10 cellular contexts compared by ENCODE assay signal in genomic region chr5:43006411-43007202, GRCh38. TPM values are rescaled to one million over a fixed set of nuclear protein-coding genes. Genes with fewer than 3 reads are reported as not detected.
DNase-seq lines count a peak whose midpoint lies in the region; ATAC-seq and TF ChIP-seq lines count a peak whose summit lies in the region.
"Had no signal": no experiment of that assay in that cellular context is flagged by ENCODE, and none has a peak within 500 bp of the region (broad histone marks: within the 10 kb centered on the region; RNA-seq: fewer than 3 reads in every experiment).

No MANE protein-coding gene starts in this region.

- peaks cover 24% of the 10 kb centered on the region for H3K4me1 Mint-ChIP-seq in chondrocyte (ENCODE audit: low read depth)
- H3K4me1 Mint-ChIP-seq in natural killer cell, result peaks cover 27 to 49% of the 10 kb centered on the region in 2 donors

- H3K9me3 Mint-ChIP-seq in chondrocyte (ENCODE audit: low read depth) (no peaks in the 10 kb centered on the region), natural killer cell (no peaks in the 10 kb centered on the region)

- H3K27ac Mint-ChIP-seq in chondrocyte (ENCODE audit: unreplicated experiment), result peak overlapping the region; percentile 96
- peak overlapping the region; percentile 99 to 100 for H3K27ac Mint-ChIP-seq in natural killer cell

- H3K27me3 ChIP-seq in AG04450 (ENCODE audit: control insufficient read depth, insufficient read depth, low read length), result no peaks in the 10 kb centered on the region

- DNase-seq in AG04450 (ENCODE audit: low read depth, low spot score) (no peak), chondrocyte (ENCODE audit: low spot score) (no peak), natural killer cell (no peak), NCI-H187 (lab: John Stamatoyannopoulos, UW) (no peak), SIG-M5 (lab: John Stamatoyannopoulos, UW) (no peak), OCI-M2 (lab: John Stamatoyannopoulos, UW; ENCODE audit: unreplicated experiment) (no peak)
- DNase-seq: NCI-H1048 had no signal

- POLR2A ChIA-PET in AG04450 (lab: Yijun Ruan, JAX), result interaction anchor here (1.0 to 2.1 kb wide), 7 partner anchors 10 to 98 kb away, joined by 3 to 10 read pairs (median 6); no protein-coding TSS in a partner anchor

- CTCF ChIA-PET in AG04450 (lab: Charles Lee), result interaction anchor here (4.3 kb wide), 1 partner anchor 96 kb away, joined by 34 read pairs; no protein-coding TSS in a partner anchor

- no peak for ATAC-seq in natural killer cell
- ATAC-seq in HG02973 (IDR thresholded peaks at IDR 0.05; ENCODE audit: unreplicated experiment), result no peak
- ATAC-seq: HCT116 had no signal

- H3K9me3 ChIP-seq in AG04450 (ENCODE audit: control insufficient read depth, insufficient read depth, low read length) (no peaks in the 10 kb centered on the region), KOPT-K1 (ENCODE audit: insufficient read depth, low read length, poor library complexity, severe bottlenecking) (no peaks in the 10 kb centered on the region)

- H3K36me3 Mint-ChIP-seq in chondrocyte (ENCODE audit: low read depth), result no peaks in the 10 kb centered on the region
- H3K36me3 Mint-ChIP-seq in natural killer cell, result no peaks in the 10 kb centered on the region

- H3K4me3 Mint-ChIP-seq in chondrocyte (ENCODE audit: unreplicated experiment) (peak overlapping the region; percentile 79), natural killer cell (peak overlapping the region; percentile 89)

- H3K27me3 Mint-ChIP-seq in chondrocyte (ENCODE audit: low read depth), result no peaks in the 10 kb centered on the region
- peaks cover under 1 to 2% of the 10 kb centered on the region in 2 donors for H3K27me3 Mint-ChIP-seq in natural killer cell (ENCODE audit: low read depth in 2 of 2)

- no peaks in the 10 kb centered on the region for H3K36me3 ChIP-seq in KOPT-K1 (ENCODE audit: insufficient read depth, low read length)

- intact Hi-C loops in natural killer cell (cut with micrococcal nuclease), result loop anchor here (1.0 to 2.0 kb wide), 2 partner anchors 11 to 14 kb away; no protein-coding TSS in a partner anchor

- TF ChIP-seq CTCF in AG04450 (IDR thresholded peaks at IDR 0.05; ENCODE audit: low read depth, low read length) (no peak), chondrocyte (IDR thresholded peaks at IDR 0.05) (no peak), natural killer cell (IDR thresholded peaks at IDR 0.05) (no peak)

- H3K4me3 ChIP-seq in AG04450 (ENCODE audit: low read depth, low read length), result no peak overlapping the region

- H3K27ac ChIP-seq in AG04450 (ENCODE audit: low read depth, low read length), result peak overlapping the region; percentile 98
- peak overlapping the region; percentile 97 for H3K27ac ChIP-seq in KOPT-K1 (ENCODE audit: low read depth, low read length, poor library complexity, severe bottlenecking)

RNA-seq across cellular contexts. Expression of gene ANXA2R, which starts 33.5 kb away (rescaled TPM):
- polyA plus RNA-seq in AG04450 (2011; rRNA removed), result 3.7 and 4.9 TPM in 2 replicates
- 4.3 and 4.6 TPM in 2 replicates for polyA minus RNA-seq in AG04450 (2011; rRNA and poly(A)+ RNA removed)
- total RNA-seq in chondrocyte (1.2 to 3.5 TPM (median 1.7 TPM) in 3 replicates), natural killer cell (10 to 100 TPM; 34.3 to 55.2 (median 38.0) TPM)
